Comparison of ENCODE assay signal across 20 cellular contexts in genomic region chr6:38018755-38019165, GRCh38.
DNase-seq lines count a peak whose midpoint lies in the region; ATAC-seq, FAIRE-seq and TF ChIP-seq lines count a peak whose summit lies in the region.
"Had no signal": no experiment of that assay in that cellular context is flagged by ENCODE, and none has a peak within 500 bp of the region (broad histone marks: within the 10 kb centered on the region; RNA-seq: fewer than 3 reads in every experiment).

No MANE protein-coding gene starts in this region.

- no peak for FAIRE-seq in HepG2 (lab: Jason Lieb, UNC)
- FAIRE-seq: G401.6 had no signal

- 94% methylated on average over 2 of the region's 2 CpGs for WGBS in SK-N-SH (ENCODE audit: low lambda C conversion rate)
- 88% methylated on average over 2 of the region's 2 CpGs for WGBS in HepG2 (ENCODE audit: low lambda C conversion rate)

- no peak for ATAC-seq in SK-N-SH treated with all-trans-retinoic acid at 6 μM for 48 hours
- peak; percentile 57; the same call in 1 of the 2 replicates for ATAC-seq in HCT116
- no peak for ATAC-seq in Panc1
- ATAC-seq in HepG2, result peak; percentile 76
- ATAC-seq: activated CD4-positive, CD25-positive, alpha-beta regulatory T cell treated with anti-CD3 and anti-CD28 coated beads, Interleukin-2, amount 50 U/mL, for 24 hours; stimulated activated effector memory CD8-positive, alpha-beta T cell treated with anti-CD3 and anti-CD28 coated beads, Interleukin-12 subunit alpha, Interleukin-12 subunit beta, amount 100 ng/mL, for 72 hours had no signal

- in situ Hi-C loops in Panc1 (cut with HindIII; ENCODE audit: low pct_unique_long_range_greater_than_20kb, low sequenced_read_pairs) (no loop called here), HepG2 (cut with HindIII; ENCODE audit: extremely low pct_ligation_motif_present, low pct_unique_long_range_greater_than_20kb) (no loop called here)

- H3K9ac ChIP-seq in SK-N-SH (no peak overlapping the region), HCT116 (ENCODE audit: low read length) (no peak overlapping the region), HepG2 (ENCODE audit: insufficient read depth, low read depth, low read length) (no peak overlapping the region)
- H3K9ac ChIP-seq: BLaER1, KMS-11 had no signal

- TF ChIP-seq CTCF in SK-N-SH (IDR thresholded peaks at IDR 0.05) (no peak), HCT116 (IDR thresholded peaks at IDR 0.05 in 2 of 3, conservative IDR thresholded peaks at IDR 0.05 in 1 of 3; ENCODE audit: borderline replicate concordance in 1 of 3, insufficient read depth in 1 of 3, low read depth in 2 of 3, low read length in 2 of 3) (peak in 2 of 3 experiments; percentile 13 to 30; a peak in 1 of 6 replicates), Panc1 (IDR thresholded peaks at IDR 0.05) (peak; percentile 48), HepG2 (CRISPR knock-in tag; IDR thresholded peaks at IDR 0.05) (peak; percentile 46)

- peaks cover 5 to 10% of the 10 kb centered on the region in 2 experiments; a peak in 3 of 4 replicates for H3K4me1 ChIP-seq in SK-N-SH (ENCODE audit: control insufficient read depth in 1 of 2, insufficient read depth in 2 of 2, low read depth in 1 of 2, low read length in 1 of 2)
- no peaks in the 10 kb centered on the region for H3K4me1 ChIP-seq in HCT116 (ENCODE audit: control insufficient read depth in 1 of 2, insufficient read depth in 2 of 2, low read length in 2 of 2)
- H3K4me1 ChIP-seq in Panc1 (ENCODE audit: control insufficient read depth, insufficient read depth, low read length), result no peaks in the 10 kb centered on the region
- peaks cover 11% of the 10 kb centered on the region for H3K4me1 ChIP-seq in HepG2 (ENCODE audit: insufficient read depth, low read length)
- H3K4me1 ChIP-seq: BLaER1 had no signal

- H3K9me2 ChIP-seq in SK-N-SH, result no peaks in the 10 kb centered on the region
- no peaks in the 10 kb centered on the region for H3K9me2 ChIP-seq in HCT116 (ENCODE audit: insufficient read depth)

- BruUV-seq in HCT116 (replicated peaks; lab: Mats Ljungman, UMichigan) (no TSS peak), Panc1 (replicated peaks; lab: Mats Ljungman, UMichigan) (no TSS peak), HepG2 (replicated peaks; lab: Mats Ljungman, UMichigan) (no TSS peak)

- no peak for DNase-seq in SK-N-SH
- no peak for DNase-seq in HCT116 (ENCODE audit: low read depth, low spot score)
- no peak for DNase-seq in Panc1 (ENCODE audit: low read depth, low spot score)
- DNase-seq in HepG2 (ENCODE audit: low spot score), result peak; percentile 72
- no peak for DNase-seq in activated effector memory CD4-positive, alpha-beta T cell treated with Interleukin-2 at 50 U/mL for 16 hours
- DNase-seq in activated T-cell treated with anti-CD3 and anti-CD28 coated beads, Interleukin-2, amount 50 U/mL, for 1 hour, result no peak
- no peak for DNase-seq in 8988T
- DNase-seq: cerebellar nuclear complex; foreskin fibroblast; HCEC 1CT; NCI-H187 treated with DMSO at 0.1 percent for 48 hours; NCI-H226; NK-92 treated with Interleukin-12 subunit alpha and Interleukin-12 subunit beta, amount 100 ng/mL, for 24 hours had no signal

- no peaks in the 10 kb centered on the region for H3F3A ChIP-seq in SK-N-SH (replicated peaks; ENCODE audit: insufficient read depth)

- POLR2A ChIA-PET in SK-N-SH (lab: Yijun Ruan, JAX) (no interaction called here), HCT116 (lab: Charles Lee) (no interaction called here), Panc1 (lab: Charles Lee) (no interaction called here), HepG2 (lab: Yijun Ruan, JAX) (no interaction called here)

- no peak overlapping the region for H3K4me3 ChIP-seq in SK-N-SH (ENCODE audit: low read depth in 2 of 2, low read length in 1 of 2)
- H3K4me3 ChIP-seq in HCT116 (replicated peaks in 1 of 2; ENCODE audit: low read depth in 1 of 2, low read length in 2 of 2), result no peak overlapping the region
- no peak overlapping the region for H3K4me3 ChIP-seq in Panc1 (ENCODE audit: low read depth in 2 of 2, low read length in 2 of 2)
- no peak overlapping the region for H3K4me3 ChIP-seq in HepG2 (replicated peaks in 1 of 3; ENCODE audit: insufficient read depth in 1 of 3, low read depth in 2 of 3, low read length in 3 of 3)
- H3K4me3 ChIP-seq: BLaER1 had no signal

- no peak overlapping the region for H3K27ac ChIP-seq in SK-N-SH (ENCODE audit: low read depth in 2 of 2, low read length in 1 of 2)
- no peak overlapping the region for H3K27ac ChIP-seq in HCT116 (ENCODE audit: low read depth, low read length)
- H3K27ac ChIP-seq in Panc1 (ENCODE audit: low read length), result no peak overlapping the region
- H3K27ac ChIP-seq in HepG2 (ENCODE audit: extremely low read length, insufficient read depth, low read length), result peak overlapping the region; percentile 22
- H3K27ac ChIP-seq: BLaER1, KMS-11, RWPE1 had no signal

- H2AFZ ChIP-seq in SK-N-SH (ENCODE audit: low read depth) (no peak overlapping the region), HCT116 (ENCODE audit: low read depth, low read length, poor library complexity, severe bottlenecking) (no peak overlapping the region), HepG2 (ENCODE audit: low read length) (no peak overlapping the region)

- H3K27me3 ChIP-seq in SK-N-SH (ENCODE audit: insufficient read depth) (no peaks in the 10 kb centered on the region), HCT116 (ENCODE audit: insufficient read depth, low read length) (no peaks in the 10 kb centered on the region), Panc1 (ENCODE audit: control insufficient read depth, insufficient read depth, low read length) (no peaks in the 10 kb centered on the region), HepG2 (ENCODE audit: control insufficient read depth in 1 of 2, insufficient read depth in 2 of 2, low read length in 2 of 2) (no peaks in the 10 kb centered on the region)
- H3K27me3 ChIP-seq: BLaER1 had no signal

- TF ChIP-seq EP300 in SK-N-SH (IDR thresholded peaks at IDR 0.05; ENCODE audit: borderline replicate concordance in 1 of 2, low read depth in 1 of 2, low read length in 1 of 2), result no peak
- no peak for TF ChIP-seq EP300 in HepG2 (IDR thresholded peaks at IDR 0.05; ENCODE audit: low read depth in 2 of 2, low read length in 2 of 2)
- no peak for TF ChIP-seq EP300 in HepG2 (CRISPR knock-in tag; IDR thresholded peaks at IDR 0.05; ENCODE audit: borderline replicate concordance)

- TF ChIP-seq POLR2A in HCT116 (IDR thresholded peaks at IDR 0.05; ENCODE audit: borderline replicate concordance, extremely low read depth, insufficient read depth, insufficient read length), result no peak
- TF ChIP-seq POLR2A in HepG2 (IDR thresholded peaks at IDR 0.05; ENCODE audit: insufficient read depth in 1 of 2, low read depth in 2 of 2, low read length in 2 of 2), result no peak

- H4K20me1 ChIP-seq in SK-N-SH (ENCODE audit: insufficient read depth) (peaks cover 90% of the 10 kb centered on the region), HCT116 (ENCODE audit: insufficient read depth) (peaks cover 2% of the 10 kb centered on the region; the same call in 1 of the 2 replicates), HepG2 (ENCODE audit: insufficient read depth, low read length) (peaks cover under 1% of the 10 kb centered on the region; the same call in 1 of the 2 replicates)

- TF ChIP-seq RAD21 in SK-N-SH (IDR thresholded peaks at IDR 0.05; ENCODE audit: low read length) (0 out of 2 replicates have a peak, but pooled peaks have one; percentile 10), HCT116 (IDR thresholded peaks at IDR 0.05; ENCODE audit: low read depth) (0 out of 2 replicates have a peak, but pooled peaks have one; percentile 15), HepG2 (CRISPR knock-in tag; IDR thresholded peaks at IDR 0.05) (0 out of 2 replicates have a peak, but pooled peaks have one; percentile 25)

- peaks cover 72% of the 10 kb centered on the region for H3K79me2 ChIP-seq in SK-N-SH (ENCODE audit: insufficient read depth)
- H3K79me2 ChIP-seq in HCT116 (ENCODE audit: insufficient read depth, low read length), result peaks cover 16% of the 10 kb centered on the region; the same call in 1 of the 2 replicates
- H3K79me2 ChIP-seq in HepG2 (ENCODE audit: insufficient read depth, low read length), result no peaks in the 10 kb centered on the region

- CTCF ChIA-PET in SK-N-SH (lab: Yijun Ruan, JAX), result no interaction called here
- CTCF ChIA-PET in HCT116 (lab: Charles Lee), result no interaction called here
- CTCF ChIA-PET in Panc1 (lab: Charles Lee), result interaction anchor here (0.7 kb wide), 1 partner anchor 235 kb away, joined by 4 read pairs; no protein-coding TSS in a partner anchor
- CTCF ChIA-PET in HepG2 (lab: Yijun Ruan, JAX; ENCODE audit: low intra/inter-chr PET ratio, low total read pairs), result no interaction called here

- H3K36me3 ChIP-seq in SK-N-SH (replicated peaks in 1 of 2; ENCODE audit: control insufficient read depth in 1 of 2, insufficient read depth in 2 of 2, low read length in 1 of 2) (no peaks in the 10 kb centered on the region), HCT116 (ENCODE audit: control insufficient read depth in 1 of 2, insufficient read depth in 2 of 2, low read length in 2 of 2) (no peaks in the 10 kb centered on the region), Panc1 (ENCODE audit: control insufficient read depth, insufficient read depth, low read length) (no peaks in the 10 kb centered on the region), HepG2 (replicated peaks in 1 of 2; ENCODE audit: control insufficient read depth in 1 of 2, insufficient read depth in 2 of 2, low read length in 2 of 2) (peaks cover 0 to 2% of the 10 kb centered on the region in 2 experiments; a peak in 1 of 5 replicates)

- H3K4me2 ChIP-seq in SK-N-SH (no peak overlapping the region), HCT116 (ENCODE audit: low read length) (no peak overlapping the region), HepG2 (ENCODE audit: low read depth, low read length) (no peak overlapping the region)
- H3K4me2 ChIP-seq: BLaER1, KMS-11 had no signal

- intact Hi-C loops in HCT116 (cut with micrococcal nuclease) (loop anchor here (10.0 kb wide), 1 partner anchor 484 kb away; no protein-coding TSS in a partner anchor), Panc1 (cut with micrococcal nuclease; ENCODE audit: unreplicated experiment) (loop anchor here (10.0 kb wide), 2 partner anchors 224 to 314 kb away; no protein-coding TSS in a partner anchor), HepG2 (cut with micrococcal nuclease; ENCODE audit: unreplicated experiment) (loop anchor here (5.0 to 10.0 kb wide), 2 partner anchors 324 to 474 kb away; partner anchors contain the start of gene MDGA1)

- H3K9me3 ChIP-seq in SK-N-SH (no peaks in the 10 kb centered on the region), HCT116 (ENCODE audit: control insufficient read depth in 1 of 2, insufficient read depth in 1 of 2, low read depth in 1 of 2, low read length in 2 of 2) (no peaks in the 10 kb centered on the region), Panc1 (ENCODE audit: control insufficient read depth, insufficient read depth, low read depth, low read length) (no peaks in the 10 kb centered on the region), HepG2 (ENCODE audit: low read length) (no peaks in the 10 kb centered on the region)

- RAD21 ChIA-PET in HCT116 (lab: Charles Lee; ENCODE audit: low non-redundant PET in 1 of 2, low total read pairs in 2 of 2, uncharacterized antibody in 2 of 2, unreplicated experiment in 2 of 2), result no interaction called here

TF ChIP-seq in SK-N-SH treated with all-trans-retinoic acid at 6 μM for 48 hours, 23 proteins besides CTCF, POLR2A, EP300 and RAD21:
- TF ChIP-seq ZC3H10 (CRISPR knock-in tag; IDR thresholded peaks at IDR 0.05), result no peak

TF ChIP-seq in HCT116, 20 proteins besides CTCF, POLR2A, EP300 and RAD21 (continues in another document):
- no peak for TF ChIP-seq SIN3A (IDR thresholded peaks at IDR 0.05; ENCODE audit: low read depth)

Comparison
In these comparisons a context has a peak if more than half of its experiments do, and no peak if none do; other contexts are left out.
1. ATAC-seq: peak in HCT116 (single experiment) and HepG2 (single experiment); none in SK-N-SH treated with all-trans-retinoic acid at 6 μM for 48 hours (single experiment) and Panc1 (single experiment).
2. Of the 25 proteins assayed by ChIP-seq in both HepG2 and SK-N-SH: peak only in HepG2: CTCF and ZBTB33; only in SK-N-SH: none; in both: RAD21; in neither: 22.